In genomic region chr2:61707984-61708852, GRCh38 we compare ENCODE assay signal across 8 cellular contexts.
DNase-seq lines count a peak whose midpoint lies in the region; ATAC-seq and TF ChIP-seq lines count a peak whose summit lies in the region.

No MANE protein-coding gene starts in this region.

- H3K4me3 ChIP-seq in fibroblast of the aortic adventitia (ENCODE audit: low read depth, low read length) (no peak overlapping the region), thymus (ENCODE audit: low read length) (no peak overlapping the region), dorsolateral prefrontal cortex (no peak overlapping the region)

- TF ChIP-seq CTCF in fibroblast of the aortic adventitia (IDR thresholded peaks at IDR 0.05; ENCODE audit: insufficient read depth, low read length): no peak
- no peak for TF ChIP-seq CTCF in dorsolateral prefrontal cortex (IDR thresholded peaks at IDR 0.05 in 54 of 56, conservative IDR thresholded peaks at IDR 0.05 in 2 of 56; ENCODE audit: low read depth in 1 of 56, partially characterized antibody in 56 of 56)

- H3K36me3 ChIP-seq in thymus (ENCODE audit: control insufficient read depth, insufficient read depth): no peaks in the 10 kb centered on the region

- DNase-seq in EH (ENCODE audit: low read depth) (peak; percentile 45), NCI-H69 (lab: John Stamatoyannopoulos, UW) (peak; percentile 56), fibroblast of the aortic adventitia (ENCODE audit: low read depth) (peak; percentile 35), dorsolateral prefrontal cortex (no peak)
- no peak for DNase-seq in activated CD8-positive, alpha-beta memory T cell treated with anti-CD3 and anti-CD28 coated beads, Interleukin-2, amount 50 U/mL, for 48 hours

- WGBS in thymus: 85% methylated on average over 12 of the region's 12 CpGs

- intact Hi-C loops in dorsolateral prefrontal cortex (cut with DNase I): no loop called here

- H3K27me3 ChIP-seq in thymus (ENCODE audit: control insufficient read depth, insufficient read depth): no peaks in the 10 kb centered on the region
- no peaks in the 10 kb centered on the region for H3K27me3 ChIP-seq in dorsolateral prefrontal cortex

- no peaks in the 10 kb centered on the region for H3K4me1 ChIP-seq in thymus (ENCODE audit: control insufficient read depth, insufficient read depth, low read length)

- H3K9me3 ChIP-seq in thymus (ENCODE audit: control insufficient read depth): no peaks in the 10 kb centered on the region

- H3K27ac ChIP-seq in thymus (ENCODE audit: low read depth) (peak overlapping the region; percentile 42), dorsolateral prefrontal cortex (no peak overlapping the region)

- peak; percentile 96 for ATAC-seq in GM19468 (IDR thresholded peaks at IDR 0.05; ENCODE audit: extremely low read depth, unreplicated experiment)
- peak; percentile 99 for ATAC-seq in HG03439 (IDR thresholded peaks at IDR 0.05; ENCODE audit: unreplicated experiment)

Comparison
In these comparisons a context has a peak if more than half of its experiments do, and no peak if none do; other contexts are left out.
1. DNase-seq: peak in EH (single experiment), NCI-H69 (single experiment) and fibroblast of the aortic adventitia (single experiment); none in activated CD8-positive, alpha-beta memory T cell treated with anti-CD3 and anti-CD28 coated beads, Interleukin-2, amount 50 U/mL, for 48 hours (single experiment) and dorsolateral prefrontal cortex (0 of 10).